Comparison of ENCODE assay signal across 26 cellular contexts in genomic region chr11:87361891-87362290, GRCh38.
"Had no signal": no experiment of that assay in that cellular context is flagged by ENCODE, and none has a peak within 500 bp of the region (broad histone marks: within the 10 kb centered on the region; RNA-seq: fewer than 3 reads in every experiment).

No MANE protein-coding gene starts in this region.

- H3K36me3 ChIP-seq: brain microvascular endothelial cell, heart left ventricle, WERI-Rb-1 had no signal

- H3K9me3 ChIP-seq: heart left ventricle had no signal

- ATAC-seq: activated CD4-positive, CD25-positive, alpha-beta regulatory T cell treated with anti-CD3 and anti-CD28 coated beads, Interleukin-2, amount 50 U/mL, for 24 hours; activated CD8-positive, alpha-beta T cell treated with anti-CD3 and anti-CD28 coated beads for 36 hours; activated T-helper 17 cell treated with anti-CD3 and anti-CD28 coated beads, Interleukin-2, amount 50 U/mL, for 72 hours; esophagus mucosa; heart left ventricle; T-helper 17 cell had no signal

- H3K27ac ChIP-seq: brain microvascular endothelial cell, coronary artery, dorsolateral prefrontal cortex, heart left ventricle, WERI-Rb-1 had no signal

- H3K27me3 ChIP-seq: brain microvascular endothelial cell, dorsolateral prefrontal cortex, heart left ventricle had no signal

- H3K4me3 ChIP-seq: coronary artery, dorsolateral prefrontal cortex, heart left ventricle had no signal

- DNase-seq: activated B cell treated with CpG ODN at 0.5 μM for 24 hours; activated CD4-positive, alpha-beta T cell treated with anti-CD3 and anti-CD28 coated beads for 48 hours; activated CD4-positive, alpha-beta T cell treated with anti-CD3 and anti-CD28 coated beads, Interleukin-2, amount 50 U/mL, for 1 hour; activated CD4-positive, alpha-beta T cell treated with anti-CD3 and anti-CD28 coated beads, Interleukin-2, amount 50 U/mL, for 48 hours; activated CD8-positive, alpha-beta memory T cell treated with anti-CD3 and anti-CD28 coated beads for 24 hours; activated CD8-positive, alpha-beta T cell treated with anti-CD3 and anti-CD28 coated beads for 36 hours; activated effector memory CD4-positive, alpha-beta T cell treated with Interleukin-2 at 50 U/mL for 16 hours; activated gamma-delta T cell treated with Interleukin-2 at 50 U/mL for 16 hours; activated naive CD4-positive, alpha-beta T cell treated with anti-CD3 and anti-CD28 coated beads, Interleukin-2, amount 50 U/mL, for 16 hours; activated naive CD4-positive, alpha-beta T cell treated with Interleukin-2 at 50 U/mL for 16 hours; activated T-cell treated with anti-CD3 and anti-CD28 coated beads, Interleukin-2, amount 50 U/mL, for 4 hours; amniotic stem cell; brain microvascular endothelial cell; dorsolateral prefrontal cortex; effector memory CD4-positive, alpha-beta T cell; endodermal cell; foreskin fibroblast; glutamatergic neuron; heart left ventricle; T-helper 17 cell; T1000; WERI-Rb-1 had no signal
